In genomic region chr1:52919720-52920199, GRCh38 we compare ENCODE assay signal across 14 cellular contexts. TPM values are rescaled to one million over a fixed set of nuclear protein-coding genes. Genes with fewer than 3 reads are reported as not detected.
DNase-seq lines count a peak whose midpoint lies in the region; TF ChIP-seq lines count a peak whose summit lies in the region.
"Had no signal": no experiment of that assay in that cellular context is flagged by ENCODE, and none has a peak within 500 bp of the region (broad histone marks: within the 10 kb centered on the region; RNA-seq: fewer than 3 reads in every experiment).

No MANE protein-coding gene starts in this region.

- no peaks in the 10 kb centered on the region for H3K36me3 Mint-ChIP-seq in activated naive CD4-positive, alpha-beta T cell treated with anti-CD3 and anti-CD28 coated beads, Interleukin-2, amount 50 U/mL, for 24 hours
- no peaks in the 10 kb centered on the region for H3K36me3 Mint-ChIP-seq in activated T-helper 2 cell treated with anti-CD3 and anti-CD28 coated beads, Interferon-gamma antibody, Interleukin-2, Interleukin-4, amounts not matched to agents 10 μg/mL and 5 μg/mL and 100 μg/mL, durations not matched to agents 14 hours and 24 hours and 36 hours (ENCODE audit: low read depth)
- H3K36me3 Mint-ChIP-seq: stimulated activated naive B cell treated with anti-CD40 and anti-IgM and Interleukin-4, amounts not matched to agents 10 μg/mL and 1 μg/mL and 100 μg/mL, for 72 hours had no signal

- H2AFZ ChIP-seq in mesenchymal stem cell (ENCODE audit: low read depth, low read length): no peak overlapping the region

- no peak overlapping the region for H2BK12ac ChIP-seq in mesenchymal stem cell (ENCODE audit: low read length in 2 of 2)

- H2BK15ac ChIP-seq in mesenchymal stem cell (ENCODE audit: low read depth, poor library complexity, severe bottlenecking): no peak overlapping the region

- no peak overlapping the region for H3K23ac ChIP-seq in mesenchymal stem cell (ENCODE audit: low read length in 2 of 2)

- H3K4me1 ChIP-seq in mesenchymal stem cell (ENCODE audit: control insufficient read depth, insufficient read depth, low read depth, low read length) (peaks cover 11% of the 10 kb centered on the region), suprapubic skin (peaks cover 38% of the 10 kb centered on the region)

- H3K9me3 Mint-ChIP-seq in activated naive CD4-positive, alpha-beta T cell treated with anti-CD3 and anti-CD28 coated beads, Interleukin-2, amount 50 U/mL, for 24 hours: no peaks in the 10 kb centered on the region
- no peaks in the 10 kb centered on the region for H3K9me3 Mint-ChIP-seq in activated T-helper 2 cell treated with anti-CD3 and anti-CD28 coated beads, Interferon-gamma antibody, Interleukin-2, Interleukin-4, amounts not matched to agents 10 μg/mL and 5 μg/mL and 100 μg/mL, durations not matched to agents 14 hours and 24 hours and 36 hours
- H3K9me3 Mint-ChIP-seq: stimulated activated naive B cell treated with anti-CD40 and anti-IgM and Interleukin-4, amounts not matched to agents 10 μg/mL and 1 μg/mL and 100 μg/mL, for 72 hours had no signal

- H2BK5ac ChIP-seq in mesenchymal stem cell (ENCODE audit: low read depth, low read length, poor library complexity, severe bottlenecking): no peak overlapping the region

- H3K4me1 Mint-ChIP-seq in activated naive CD4-positive, alpha-beta T cell treated with anti-CD3 and anti-CD28 coated beads, Interleukin-2, amount 50 U/mL, for 24 hours: peaks cover 26% of the 10 kb centered on the region
- peaks cover 19% of the 10 kb centered on the region for H3K4me1 Mint-ChIP-seq in activated T-helper 2 cell treated with anti-CD3 and anti-CD28 coated beads, Interferon-gamma antibody, Interleukin-2, Interleukin-4, amounts not matched to agents 10 μg/mL and 5 μg/mL and 100 μg/mL, durations not matched to agents 14 hours and 24 hours and 36 hours (ENCODE audit: low read depth)

- no peak overlapping the region for H3K18ac ChIP-seq in mesenchymal stem cell (ENCODE audit: low read depth in 1 of 2, low read length in 2 of 2)

- H4K91ac ChIP-seq in mesenchymal stem cell (ENCODE audit: low read length): no peak overlapping the region

- WGBS in mesenchymal stem cell: 91% methylated on average over 2 of the region's 2 CpGs
- WGBS in suprapubic skin: 78% methylated on average over 2 of the region's 2 CpGs

- H3K27ac ChIP-seq in mesenchymal stem cell (ENCODE audit: low read length, poor library complexity, severe bottlenecking) (no peak overlapping the region), suprapubic skin (no peak overlapping the region), WERI-Rb-1 (no peak overlapping the region)
- H3K27ac ChIP-seq: GM23248 had no signal

- no peak overlapping the region for H3K14ac ChIP-seq in mesenchymal stem cell (ENCODE audit: low read length in 2 of 2)

- no peaks in the 10 kb centered on the region for H3K36me3 ChIP-seq in mesenchymal stem cell (ENCODE audit: control insufficient read depth in 1 of 2, insufficient read depth in 2 of 2, low read depth in 1 of 2, low read length in 2 of 2)
- no peaks in the 10 kb centered on the region for H3K36me3 ChIP-seq in suprapubic skin
- H3K36me3 ChIP-seq in WERI-Rb-1: no peaks in the 10 kb centered on the region

- H3K27ac Mint-ChIP-seq in activated naive CD4-positive, alpha-beta T cell treated with anti-CD3 and anti-CD28 coated beads, Interleukin-2, amount 50 U/mL, for 24 hours: peak overlapping the region; percentile 95
- no peak overlapping the region for H3K27ac Mint-ChIP-seq in activated T-helper 2 cell treated with anti-CD3 and anti-CD28 coated beads, Interferon-gamma antibody, Interleukin-2, Interleukin-4, amounts not matched to agents 10 μg/mL and 5 μg/mL and 100 μg/mL, durations not matched to agents 14 hours and 24 hours and 36 hours
- H3K27ac Mint-ChIP-seq: stimulated activated naive B cell treated with anti-CD40 and anti-IgM and Interleukin-4, amounts not matched to agents 10 μg/mL and 1 μg/mL and 100 μg/mL, for 72 hours had no signal

- no peak overlapping the region for H3K4me2 ChIP-seq in mesenchymal stem cell (ENCODE audit: low read length, poor library complexity, severe bottlenecking)

- peak overlapping the region; percentile 76 for H3K4me3 Mint-ChIP-seq in activated naive CD4-positive, alpha-beta T cell treated with anti-CD3 and anti-CD28 coated beads, Interleukin-2, amount 50 U/mL, for 24 hours
- peak overlapping the region; percentile 65 for H3K4me3 Mint-ChIP-seq in activated T-helper 2 cell treated with anti-CD3 and anti-CD28 coated beads, Interferon-gamma antibody, Interleukin-2, Interleukin-4, amounts not matched to agents 10 μg/mL and 5 μg/mL and 100 μg/mL, durations not matched to agents 14 hours and 24 hours and 36 hours (ENCODE audit: low read depth)

- no peak for TF ChIP-seq CTCF in suprapubic skin (IDR thresholded peaks at IDR 0.05)
- no peak for TF ChIP-seq CTCF in WERI-Rb-1 (IDR thresholded peaks at IDR 0.05; ENCODE audit: low read depth, low read length)

- H3K4ac ChIP-seq in mesenchymal stem cell (ENCODE audit: low read depth in 1 of 2, low read length in 2 of 2): no peak overlapping the region

- no peak for DNase-seq in activated naive CD4-positive, alpha-beta T cell treated with Interleukin-2 at 50 U/mL for 16 hours
- DNase-seq in activated T-helper 2 cell treated with anti-CD3 and anti-CD28 coated beads, Interferon-gamma antibody, Interleukin-2, Interleukin-4, amounts not matched to agents 10 μg/mL and 5 μg/mL and 100 μg/mL, durations not matched to agents 14 hours and 24 hours and 36 hours (ENCODE audit: low spot score): no peak
- DNase-seq in mesenchymal stem cell (no peak), suprapubic skin (ENCODE audit: low spot score in 2 of 2) (no peak), WERI-Rb-1 (no peak), NOMO-1 treated with dmso at 0.1 percent for 144 hours (lab: John Stamatoyannopoulos, UW; ENCODE audit: unreplicated experiment) (no peak), NCI-H2081 treated with DMSO at 0.1 percent for 48 hours (lab: John Stamatoyannopoulos, UW) (no peak)
- DNase-seq: amniotic stem cell; MV-4-11; NCI-H2107; NCI-H774; stimulated activated naive B cell treated with anti-CD40 and anti-IgM and Interleukin-4, amounts not matched to agents 10 μg/mL and 1 μg/mL and 100 μg/mL, for 72 hours had no signal

- H3K79me1 ChIP-seq in mesenchymal stem cell (replicated peaks; ENCODE audit: low read length, poor library complexity, severe bottlenecking): peaks cover 11% of the 10 kb centered on the region

- H2AK5ac ChIP-seq in mesenchymal stem cell (ENCODE audit: low read length, severe bottlenecking): no peak overlapping the region

- no peak for TF ChIP-seq EP300 in suprapubic skin (IDR thresholded peaks at IDR 0.05)

- no peak for TF ChIP-seq POLR2A in suprapubic skin (IDR thresholded peaks at IDR 0.05)

- H3K9ac ChIP-seq in mesenchymal stem cell (ENCODE audit: low read length): no peak overlapping the region
- H3K9ac ChIP-seq: GM23248 had no signal

- intact Hi-C loops in activated T-helper 2 cell treated with anti-CD3 and anti-CD28 coated beads, Interferon-gamma antibody, Interleukin-2, Interleukin-4, amounts not matched to agents 10 μg/mL and 5 μg/mL and 100 μg/mL, durations not matched to agents 14 hours and 24 hours and 36 hours (cut with micrococcal nuclease): loop anchor here (5.0 to 10.0 kb wide), 3 partner anchors 75 to 263 kb away; partner anchors contain the start of gene ZYG11A

- H3K9me3 ChIP-seq in mesenchymal stem cell (ENCODE audit: control insufficient read depth, low read length) (no peaks in the 10 kb centered on the region), suprapubic skin (no peaks in the 10 kb centered on the region), WERI-Rb-1 (ENCODE audit: severe bottlenecking) (peaks cover 9% of the 10 kb centered on the region)

- H3K27me3 ChIP-seq in mesenchymal stem cell (ENCODE audit: control insufficient read depth in 1 of 2, insufficient read depth in 1 of 2, low read length in 2 of 2) (no peaks in the 10 kb centered on the region), suprapubic skin (no peaks in the 10 kb centered on the region), WERI-Rb-1 (ENCODE audit: insufficient read depth, low read depth, severe bottlenecking) (no peaks in the 10 kb centered on the region)

- no peak overlapping the region for H2BK120ac ChIP-seq in mesenchymal stem cell (ENCODE audit: low read depth, low read length)

- no peak overlapping the region for H3K4me3 ChIP-seq in mesenchymal stem cell (ENCODE audit: insufficient read depth in 1 of 2, low read depth in 1 of 2, low read length in 2 of 2)
- H3K4me3 ChIP-seq in suprapubic skin: peak overlapping the region; percentile 75
- H3K4me3 ChIP-seq in WERI-Rb-1 (ENCODE audit: low read depth, low read length): no peak overlapping the region

- no peaks in the 10 kb centered on the region for H3K27me3 Mint-ChIP-seq in activated naive CD4-positive, alpha-beta T cell treated with anti-CD3 and anti-CD28 coated beads, Interleukin-2, amount 50 U/mL, for 24 hours
- H3K27me3 Mint-ChIP-seq in activated T-helper 2 cell treated with anti-CD3 and anti-CD28 coated beads, Interferon-gamma antibody, Interleukin-2, Interleukin-4, amounts not matched to agents 10 μg/mL and 5 μg/mL and 100 μg/mL, durations not matched to agents 14 hours and 24 hours and 36 hours (ENCODE audit: low read depth): no peaks in the 10 kb centered on the region

- peak overlapping the region; percentile 38 for H4K8ac ChIP-seq in mesenchymal stem cell (ENCODE audit: low read length)

RNA-seq across cellular contexts. Expression of gene ECHDC2, which starts 1.8 kb away (rescaled TPM):
- 52.3 and 61.6 TPM in 2 replicates for total RNA-seq in activated T-helper 2 cell treated with anti-CD3 and anti-CD28 coated beads, Interferon-gamma antibody, Interleukin-2, Interleukin-4, amounts not matched to agents 10 μg/mL and 5 μg/mL and 100 μg/mL, durations not matched to agents 14 hours and 24 hours and 36 hours
- polyA plus RNA-seq in mesenchymal stem cell (2013, experiment 1 of 2): 55.9 TPM
- polyA plus RNA-seq in mesenchymal stem cell (2013, experiment 2 of 2): 52.3 TPM
- 100 to 1,000 TPM in 2 of 4 donors, 10 to 100 TPM in 2; 56.2 to 254 (median 115) TPM for total RNA-seq in suprapubic skin

RNA-seq across cellular contexts. Expression of gene SCP2, which starts 7.3 kb away (rescaled TPM):
- total RNA-seq in activated T-helper 2 cell treated with anti-CD3 and anti-CD28 coated beads, Interferon-gamma antibody, Interleukin-2, Interleukin-4, amounts not matched to agents 10 μg/mL and 5 μg/mL and 100 μg/mL, durations not matched to agents 14 hours and 24 hours and 36 hours: 58.8 and 66.1 TPM in 2 replicates
- polyA plus RNA-seq in mesenchymal stem cell (2013, experiment 1 of 2): 96.1 TPM
- 109 TPM for polyA plus RNA-seq in mesenchymal stem cell (2013, experiment 2 of 2)
- 100 to 1,000 TPM in 3 of 4 donors, 10 to 100 TPM in 1; 64.5 to 122 (median 113) TPM for total RNA-seq in suprapubic skin
